34 cellular contexts compared by ENCODE assay signal in genomic region chr19:41815301-41815700, GRCh38. TPM values are rescaled to one million over a fixed set of nuclear protein-coding genes. Genes with fewer than 3 reads are reported as not detected.
"Had no signal": no experiment of that assay in that cellular context is flagged by ENCODE, and none has a peak within 500 bp of the region (broad histone marks: within the 10 kb centered on the region; RNA-seq: fewer than 3 reads in every experiment).

No MANE protein-coding gene starts in this region.

- H3K4me2 ChIP-seq: smooth muscle cell had no signal

- H3K27me3 ChIP-seq: ovary, right lobe of liver, thyroid gland, tibial nerve, upper lobe of left lung, vagina had no signal

- H3K27me3 Mint-ChIP-seq: stimulated activated memory B cell treated with anti-CD40 and anti-IgM and Interleukin-4, amounts not matched to agents 10 μg/mL and 1 μg/mL and 100 μg/mL, for 72 hours had no signal

- H3K9me3 Mint-ChIP-seq: naive thymus-derived CD8-positive, alpha-beta T cell; natural killer cell treated with Interleukin-12 subunit alpha and Interleukin-12 subunit beta and Interleukin-15 and Interleukin-18, amount 100 ng/mL, for 72 hours; neural crest cell; stimulated activated memory B cell treated with anti-CD40 and anti-IgM and Interleukin-4, amounts not matched to agents 10 μg/mL and 1 μg/mL and 100 μg/mL, for 72 hours; stimulated activated naive CD8-positive, alpha-beta T cell treated with anti-CD3 and anti-CD28 coated beads, Interleukin-15, amount 100 ng/mL, for 72 hours had no signal

- H3K79me2 ChIP-seq: parathyroid adenoma had no signal

- H3K27ac ChIP-seq: ovary, parathyroid adenoma, psoas muscle, right lobe of liver, skin epidermis, spleen, thoracic aorta, thyroid gland, tibial nerve, upper lobe of left lung, vagina had no signal

- H3K36me3 Mint-ChIP-seq: naive thymus-derived CD8-positive, alpha-beta T cell; natural killer cell treated with Interleukin-12 subunit alpha and Interleukin-12 subunit beta and Interleukin-15 and Interleukin-18, amount 100 ng/mL, for 72 hours; stimulated activated memory B cell treated with anti-CD40 and anti-IgM and Interleukin-4, amounts not matched to agents 10 μg/mL and 1 μg/mL and 100 μg/mL, for 72 hours had no signal

- H3K4me3 ChIP-seq: ovary, psoas muscle, right lobe of liver, skin epidermis, smooth muscle cell, spleen, thoracic aorta, thyroid gland, tibial nerve, upper lobe of left lung, vagina had no signal

- FAIRE-seq: urothelium cell line had no signal

- H3K36me3 ChIP-seq: ovary, right lobe of liver, spleen, thoracic aorta, thyroid gland, tibial nerve, upper lobe of left lung, vagina had no signal

- H3K4me3 Mint-ChIP-seq: naive thymus-derived CD8-positive, alpha-beta T cell; natural killer cell treated with Interleukin-12 subunit alpha and Interleukin-12 subunit beta and Interleukin-15 and Interleukin-18, amount 100 ng/mL, for 72 hours; nephron progenitor cell; neural crest cell; stimulated activated memory B cell treated with anti-CD40 and anti-IgM and Interleukin-4, amounts not matched to agents 10 μg/mL and 1 μg/mL and 100 μg/mL, for 72 hours; stimulated activated naive CD8-positive, alpha-beta T cell treated with anti-CD3 and anti-CD28 coated beads, Interleukin-15, amount 100 ng/mL, for 72 hours had no signal

- H2AFZ ChIP-seq: parathyroid adenoma had no signal

- DNase-seq: naive thymus-derived CD8-positive, alpha-beta T cell; nephron progenitor cell; occipital lobe; ovary; psoas muscle; right cardiac atrium; spleen; stimulated activated CD4-positive, alpha-beta T cell treated with anti-CD3 and anti-CD28 coated beads, Interleukin-12 subunit alpha, Interleukin-12 subunit beta, amount 100 ng/mL, for 4 hours; stimulated activated CD4-positive, alpha-beta T cell treated with anti-CD3 and anti-CD28 coated beads, Interleukin-1b, Interleukin-23, amount 100 ng/mL, for 48 hours; stimulated activated CD4-positive, alpha-beta T cell treated with anti-CD3 and anti-CD28 coated beads, Interleukin-4, amount 100 ng/mL, for 1 hour; stimulated activated CD4-positive, alpha-beta T cell treated with anti-CD3 and anti-CD28 coated beads, Interleukin-4, amount 100 ng/mL, for 4 hours; stimulated activated CD8-positive, alpha-beta memory T cell treated with anti-CD3 and anti-CD28 coated beads, Interleukin-4, amount 100 ng/mL, for 48 hours; stimulated activated naive CD4-positive, alpha-beta T cell; stimulated activated naive CD8-positive, alpha-beta T cell treated with anti-CD3 and anti-CD28 coated beads, Interleukin-15, amount 100 ng/mL, for 72 hours; stimulated activated naive CD8-positive, alpha-beta T cell treated with anti-CD3 and anti-CD28 coated beads, Interleukin-15, Interleukin-2, amounts not matched to agents 100 U/mL and 50 U/mL, for 24 hours; thyroid gland; trophoblast cell; upper lobe of left lung had no signal

- ATAC-seq: naive thymus-derived CD8-positive, alpha-beta T cell; natural killer cell treated with Interleukin-12 subunit alpha and Interleukin-12 subunit beta and Interleukin-15 and Interleukin-18, amount 100 ng/mL, for 72 hours; psoas muscle; right cardiac atrium; right lobe of liver; stimulated activated memory B cell treated with anti-CD40 and anti-IgM and Interleukin-4, amounts not matched to agents 10 μg/mL and 1 μg/mL and 100 μg/mL, for 72 hours; stimulated activated naive CD8-positive, alpha-beta T cell treated with anti-CD3 and anti-CD28 coated beads, Interleukin-15, Interleukin-2, amounts not matched to agents 100 U/mL and 50 U/mL, for 24 hours had no signal

- H3K27ac Mint-ChIP-seq: naive thymus-derived CD8-positive, alpha-beta T cell; natural killer cell treated with Interleukin-12 subunit alpha and Interleukin-12 subunit beta and Interleukin-15 and Interleukin-18, amount 100 ng/mL, for 72 hours; nephron progenitor cell; progenitor cell of endocrine pancreas; stimulated activated memory B cell treated with anti-CD40 and anti-IgM and Interleukin-4, amounts not matched to agents 10 μg/mL and 1 μg/mL and 100 μg/mL, for 72 hours; stimulated activated naive CD8-positive, alpha-beta T cell treated with anti-CD3 and anti-CD28 coated beads, Interleukin-15, amount 100 ng/mL, for 72 hours had no signal

- H3K4me1 Mint-ChIP-seq: nephron progenitor cell, neural crest cell had no signal

- H3K9ac ChIP-seq: parathyroid adenoma had no signal

- H3K4me1 ChIP-seq: parathyroid adenoma, psoas muscle, right lobe of liver, tibial nerve, vagina had no signal

- H3K9me3 ChIP-seq: ovary, psoas muscle, right lobe of liver, spleen, thoracic aorta, thyroid gland, tibial nerve, upper lobe of left lung, vagina had no signal

RNA-seq across cellular contexts. Expression of gene CEACAM3, which starts 18.9 kb away (rescaled TPM):
- total RNA-seq: naive thymus-derived CD8-positive, alpha-beta T cell; natural killer cell treated with Interleukin-12 subunit alpha and Interleukin-12 subunit beta and Interleukin-15 and Interleukin-18, amount 100 ng/mL, for 72 hours; neural crest cell; occipital lobe; osteoblast; ovary; progenitor cell of endocrine pancreas; renal cortical epithelial cell; smooth muscle cell; thoracic aorta; thyroid gland; ureter; vagina had no signal
- polyA plus RNA-seq: naive thymus-derived CD8-positive, alpha-beta T cell; smooth muscle cell had no signal

RNA-seq across cellular contexts. Expression of gene LYPD4, which starts 29.2 kb away (rescaled TPM):
- total RNA-seq: naive thymus-derived CD8-positive, alpha-beta T cell; natural killer cell treated with Interleukin-12 subunit alpha and Interleukin-12 subunit beta and Interleukin-15 and Interleukin-18, amount 100 ng/mL, for 72 hours; neural crest cell; occipital lobe; osteoblast; ovary; progenitor cell of endocrine pancreas; psoas muscle; renal cortical epithelial cell; right cardiac atrium; right lobe of liver; smooth muscle cell; spleen; temporal lobe; thoracic aorta; thyroid gland; tibial nerve; upper lobe of left lung; ureter; vagina had no signal
- polyA plus RNA-seq: naive thymus-derived CD8-positive, alpha-beta T cell; ovary; psoas muscle; right cardiac atrium; smooth muscle cell had no signal

RNA-seq across cellular contexts. Expression of gene DMRTC2, which starts 29.5 kb away (rescaled TPM):
- total RNA-seq: naive thymus-derived CD8-positive, alpha-beta T cell; natural killer cell treated with Interleukin-12 subunit alpha and Interleukin-12 subunit beta and Interleukin-15 and Interleukin-18, amount 100 ng/mL, for 72 hours; neural crest cell; occipital lobe; osteoblast; ovary; progenitor cell of endocrine pancreas; psoas muscle; renal cortical epithelial cell; right cardiac atrium; right lobe of liver; smooth muscle cell; spleen; temporal lobe; thoracic aorta; tibial nerve; upper lobe of left lung; ureter; vagina had no signal
- polyA plus RNA-seq: naive thymus-derived CD8-positive, alpha-beta T cell; psoas muscle; right cardiac atrium; smooth muscle cell; spleen had no signal

RNA-seq across cellular contexts. Expression of gene CEACAM6, which starts 60.0 kb away (rescaled TPM):
- total RNA-seq: naive thymus-derived CD8-positive, alpha-beta T cell; natural killer cell treated with Interleukin-12 subunit alpha and Interleukin-12 subunit beta and Interleukin-15 and Interleukin-18, amount 100 ng/mL, for 72 hours; neural crest cell; occipital lobe; osteoblast; renal cortical epithelial cell; smooth muscle cell; thoracic aorta; tibial nerve had no signal
- polyA plus RNA-seq: naive thymus-derived CD8-positive, alpha-beta T cell; right cardiac atrium; smooth muscle cell had no signal
